16 cellular contexts compared by ENCODE assay signal in genomic region chr13:79290595-79291244, GRCh38.
A peak's percentile ranks its signal among the peaks of the same experiment; 100 is the strongest.
DNase-seq lines count a peak whose midpoint lies in the region; ATAC-seq and TF ChIP-seq lines count a peak whose summit lies in the region.
"Had no signal": no experiment of that assay in that cellular context is flagged by ENCODE, and none has a peak within 500 bp of the region (broad histone marks: within the 10 kb centered on the region; RNA-seq: fewer than 3 reads in every experiment).

No MANE protein-coding gene starts in this region.

- H4K5ac ChIP-seq in H9 (ENCODE audit: insufficient read length, low read depth, low read length), result no peak overlapping the region

- H3K4me3 Mint-ChIP-seq in H9 (no peak overlapping the region; a peak in 1 of 5 replicates), T-helper 17 cell (no peak overlapping the region)
- no peak overlapping the region for H3K4me3 Mint-ChIP-seq in activated T-helper 1 cell treated with anti-CD3 and anti-CD28 coated beads, Interleukin-12 subunit alpha, Interleukin-12 subunit beta, Interleukin-2, Interleukin-4 antibody, amounts not matched to agents 30 ng/mL and 10 ng/mL and 1 ng/mL, durations not matched to agents 14 hours and 24 hours and 36 hours
- H3K4me3 Mint-ChIP-seq: CD8-positive, alpha-beta memory T cell; IgD-negative memory B cell had no signal

- H3K79me1 ChIP-seq in H9 (ENCODE audit: insufficient read depth, low read depth, low read length, poor library complexity, severe bottlenecking) (no peaks in the 10 kb centered on the region), neuronal stem cell (ENCODE audit: low read depth, low read length) (no peaks in the 10 kb centered on the region)

- H3K9ac ChIP-seq in H9 (ENCODE audit: extremely low read depth, insufficient read length, low read length) (no peak overlapping the region), neuronal stem cell (ENCODE audit: low read depth, low read length, poor library complexity) (no peak overlapping the region)
- H3K9ac ChIP-seq: BLaER1 had no signal

- no CpG with 5 or more reads among the region's 9 CpGs for WGBS in H9 (ENCODE audit: extremely low coverage, insufficient read length, low lambda C conversion rate)
- no CpG with 5 or more reads among the region's 9 CpGs for WGBS in neuronal stem cell (ENCODE audit: extremely low coverage in 2 of 2, insufficient read length in 2 of 2, insufficient replicate concordance in 1 of 2), 2 donors

- peak overlapping the region in 2 of 3 experiments; percentile 86 to 91; a peak in 4 of 7 replicates for H3K27ac Mint-ChIP-seq in H9
- H3K27ac Mint-ChIP-seq in T-helper 17 cell, result peak overlapping the region; percentile 51
- no peak overlapping the region for H3K27ac Mint-ChIP-seq in activated T-helper 1 cell treated with anti-CD3 and anti-CD28 coated beads, Interleukin-12 subunit alpha, Interleukin-12 subunit beta, Interleukin-2, Interleukin-4 antibody, amounts not matched to agents 30 ng/mL and 10 ng/mL and 1 ng/mL, durations not matched to agents 14 hours and 24 hours and 36 hours
- H3K27ac Mint-ChIP-seq: CD8-positive, alpha-beta memory T cell; IgD-negative memory B cell had no signal

- TF ChIP-seq CTCF in H9 (conservative IDR thresholded peaks at IDR 0.05), result no peak

- no peak overlapping the region for H3T11ph ChIP-seq in H9 (ENCODE audit: low read length)

- H3K27ac ChIP-seq in H9 (ENCODE audit: insufficient read length, low read depth, low read length) (no peak overlapping the region), neuronal stem cell (replicated peaks; ENCODE audit: low read length) (no peak overlapping the region)
- H3K27ac ChIP-seq: BLaER1, SJCRH30 had no signal

- no peaks in the 10 kb centered on the region for H3K23me2 ChIP-seq in H9 (ENCODE audit: insufficient read length, low read depth, low read length, poor library complexity, severe bottlenecking)

- no peak overlapping the region for H4K8ac ChIP-seq in H9 (replicated peaks; ENCODE audit: insufficient read length, low read depth, low read length)
- no peak overlapping the region for H4K8ac ChIP-seq in neuronal stem cell (ENCODE audit: low read depth, low read length)

- no peak overlapping the region for H2AFZ ChIP-seq in H9 (ENCODE audit: low read length)
- peak overlapping the region; percentile 53 for H2AFZ ChIP-seq in neuronal stem cell (ENCODE audit: low read length)

- H3K4me1 Mint-ChIP-seq in H9, result peaks cover 36 to 38% of the 10 kb centered on the region in 2 experiments
- H3K4me1 Mint-ChIP-seq in T-helper 17 cell, result no peaks in the 10 kb centered on the region
- no peaks in the 10 kb centered on the region for H3K4me1 Mint-ChIP-seq in activated T-helper 1 cell treated with anti-CD3 and anti-CD28 coated beads, Interleukin-12 subunit alpha, Interleukin-12 subunit beta, Interleukin-2, Interleukin-4 antibody, amounts not matched to agents 30 ng/mL and 10 ng/mL and 1 ng/mL, durations not matched to agents 14 hours and 24 hours and 36 hours (ENCODE audit: low read depth)
- H3K4me1 Mint-ChIP-seq: CD8-positive, alpha-beta memory T cell had no signal

- H4K20me1 ChIP-seq in H9 (ENCODE audit: control insufficient read depth, insufficient read depth, insufficient read length), result no peaks in the 10 kb centered on the region
- H4K20me1 ChIP-seq: BLaER1 had no signal

- H3K27me3 Mint-ChIP-seq in H9 (ENCODE audit: low read depth) (no peaks in the 10 kb centered on the region), T-helper 17 cell (peaks cover 12% of the 10 kb centered on the region)
- H3K27me3 Mint-ChIP-seq in activated T-helper 1 cell treated with anti-CD3 and anti-CD28 coated beads, Interleukin-12 subunit alpha, Interleukin-12 subunit beta, Interleukin-2, Interleukin-4 antibody, amounts not matched to agents 30 ng/mL and 10 ng/mL and 1 ng/mL, durations not matched to agents 14 hours and 24 hours and 36 hours (ENCODE audit: insufficient read depth), result peaks cover 11% of the 10 kb centered on the region
- H3K27me3 Mint-ChIP-seq: IgD-negative memory B cell had no signal

- intact Hi-C loops in activated T-helper 1 cell treated with anti-CD3 and anti-CD28 coated beads, Interleukin-12 subunit alpha, Interleukin-12 subunit beta, Interleukin-2, Interleukin-4 antibody, amounts not matched to agents 30 ng/mL and 10 ng/mL and 1 ng/mL, durations not matched to agents 14 hours and 24 hours and 36 hours (cut with micrococcal nuclease), result no loop called here

- no peaks in the 10 kb centered on the region for H3K36me3 ChIP-seq in neuronal stem cell (replicated peaks in 1 of 2; ENCODE audit: control insufficient read depth in 2 of 2, insufficient read depth in 2 of 2, low read length in 2 of 2)
- H3K36me3 ChIP-seq: BLaER1, HAP-1, SJCRH30 had no signal

- H2BK20ac ChIP-seq in H9 (ENCODE audit: low read depth, low read length, poor library complexity, severe bottlenecking), result no peak overlapping the region

- no peak overlapping the region for H3K18ac ChIP-seq in H9 (ENCODE audit: insufficient read length, low read depth, low read length)
- H3K18ac ChIP-seq in neuronal stem cell (ENCODE audit: low read length), result no peak overlapping the region

- H3K36me3 Mint-ChIP-seq in H9 (ENCODE audit: insufficient read depth in 1 of 3, low read depth in 3 of 3) (peaks cover 0 to 2% (median 0%) of the 10 kb centered on the region in 3 experiments; a peak in 1 of 7 replicates), T-helper 17 cell (ENCODE audit: low read depth) (peaks cover 2% of the 10 kb centered on the region)
- no peaks in the 10 kb centered on the region for H3K36me3 Mint-ChIP-seq in activated T-helper 1 cell treated with anti-CD3 and anti-CD28 coated beads, Interleukin-12 subunit alpha, Interleukin-12 subunit beta, Interleukin-2, Interleukin-4 antibody, amounts not matched to agents 30 ng/mL and 10 ng/mL and 1 ng/mL, durations not matched to agents 14 hours and 24 hours and 36 hours (ENCODE audit: low read depth)
- H3K36me3 Mint-ChIP-seq: CD8-positive, alpha-beta memory T cell had no signal

- H4K91ac ChIP-seq in H9 (ENCODE audit: insufficient read length, low read depth, low read length) (no peak overlapping the region), neuronal stem cell (ENCODE audit: low read depth, low read length, poor library complexity) (no peak overlapping the region)

- H2BK5ac ChIP-seq in H9 (ENCODE audit: insufficient read length, low read length) (no peak overlapping the region), neuronal stem cell (ENCODE audit: low read length) (no peak overlapping the region)

- no peak overlapping the region for H2BK12ac ChIP-seq in H9 (ENCODE audit: insufficient read length, low read depth, low read length)
- no peak overlapping the region for H2BK12ac ChIP-seq in neuronal stem cell (ENCODE audit: low read length)

- H3K23ac ChIP-seq in H9 (ENCODE audit: insufficient read length, low read depth, low read length) (no peak overlapping the region), neuronal stem cell (ENCODE audit: low read depth, low read length, poor library complexity) (no peak overlapping the region)

- H3K56ac ChIP-seq in H9 (ENCODE audit: insufficient read length, low read depth, low read length), result no peak overlapping the region

- no peak overlapping the region for H3K4ac ChIP-seq in H9 (ENCODE audit: low read depth, low read length)
- no peak overlapping the region for H3K4ac ChIP-seq in neuronal stem cell (ENCODE audit: low read length)

- no peak overlapping the region for H2BK15ac ChIP-seq in H9 (ENCODE audit: low read depth, low read length)
- H2BK15ac ChIP-seq in neuronal stem cell (ENCODE audit: low read length), result no peak overlapping the region

- ATAC-seq in T-helper 17 cell (no peak), GM19463 (IDR thresholded peaks at IDR 0.05; ENCODE audit: unreplicated experiment) (no peak)

- no peaks in the 10 kb centered on the region for H3K9me3 ChIP-seq in H9 (ENCODE audit: control insufficient read depth, low read depth, low read length)
- H3K9me3 ChIP-seq in T-helper 17 cell (ENCODE audit: control insufficient read depth, low read length, poor library complexity, severe bottlenecking), result no peaks in the 10 kb centered on the region
- no peaks in the 10 kb centered on the region for H3K9me3 ChIP-seq in neuronal stem cell (replicated peaks in 1 of 2; ENCODE audit: control insufficient read depth in 2 of 2, insufficient read depth in 1 of 2, low read depth in 1 of 2, low read length in 2 of 2)
- H3K9me3 ChIP-seq: BLaER1, HAP-1, SJCRH30 had no signal

- H2AK5ac ChIP-seq in H9 (ENCODE audit: insufficient read length, low read length), result no peak overlapping the region
- H2AK5ac ChIP-seq in neuronal stem cell (ENCODE audit: low read depth, low read length), result no peak overlapping the region

- DNase-seq in H9, result no peak
- DNase-seq in NCI-H524 (lab: John Stamatoyannopoulos, UW), result peak; percentile 57 to 89
- DNase-seq in T-helper 17 cell, result no peak
- no peak for DNase-seq in neuronal stem cell (ENCODE audit: low spot score)
- DNase-seq in activated T-helper 1 cell treated with anti-CD3 and anti-CD28 coated beads, Interleukin-12 subunit alpha, Interleukin-12 subunit beta, Interleukin-2, Interleukin-4 antibody, amounts not matched to agents 30 ng/mL and 10 ng/mL and 1 ng/mL, durations not matched to agents 14 hours and 24 hours and 36 hours (ENCODE audit: low spot score), result no peak
- DNase-seq in epidermal melanocyte (ENCODE audit: insufficient read length, low spot score), result no peak
- DNase-seq: CD8-positive, alpha-beta memory T cell; DMS 273 treated with DMSO at 0.1 percent for 48 hours; MV-4-11; NCI-H1436; SJCRH30; SW 1271 had no signal

- no peak overlapping the region for H3K4me2 ChIP-seq in H9 (ENCODE audit: insufficient read depth, insufficient read length, low read length)
- H3K4me2 ChIP-seq in neuronal stem cell (ENCODE audit: insufficient read depth, low read length, poor library complexity, severe bottlenecking), result no peak overlapping the region
- H3K4me2 ChIP-seq: BLaER1 had no signal

- no peak overlapping the region for H3K4me3 ChIP-seq in neuronal stem cell (ENCODE audit: low read length in 2 of 2)
- H3K4me3 ChIP-seq: BLaER1, HAP-1, SJCRH30 had no signal

- no peaks in the 10 kb centered on the region for H3K79me2 ChIP-seq in H9 (ENCODE audit: insufficient read depth, low read length)

- H3K9me3 Mint-ChIP-seq in H9, result no peaks in the 10 kb centered on the region
- no peaks in the 10 kb centered on the region for H3K9me3 Mint-ChIP-seq in activated T-helper 1 cell treated with anti-CD3 and anti-CD28 coated beads, Interleukin-12 subunit alpha, Interleukin-12 subunit beta, Interleukin-2, Interleukin-4 antibody, amounts not matched to agents 30 ng/mL and 10 ng/mL and 1 ng/mL, durations not matched to agents 14 hours and 24 hours and 36 hours
- H3K9me3 Mint-ChIP-seq: CD8-positive, alpha-beta memory T cell; IgD-negative memory B cell had no signal

- no peaks in the 10 kb centered on the region for H3K27me3 ChIP-seq in H9 (ENCODE audit: insufficient read depth, low read length)
- H3K27me3 ChIP-seq in neuronal stem cell (ENCODE audit: control insufficient read depth in 3 of 3, insufficient read depth in 3 of 3, low read depth in 1 of 3, low read length in 3 of 3), result no peaks in the 10 kb centered on the region
- H3K27me3 ChIP-seq: BLaER1, SJCRH30 had no signal

- H3K4me1 ChIP-seq in H9 (ENCODE audit: insufficient read depth, low read length), result 0 out of 2 replicates have a peak, but pooled peaks cover 2% of the 10 kb centered on the region
- peaks cover 6 to 8% of the 10 kb centered on the region in 2 donors for H3K4me1 ChIP-seq in neuronal stem cell (ENCODE audit: control insufficient read depth in 2 of 2, insufficient read depth in 1 of 2, low read depth in 1 of 2, low read length in 2 of 2)
- H3K4me1 ChIP-seq: BLaER1, HAP-1, SJCRH30 had no signal

- H2BK120ac ChIP-seq in H9 (ENCODE audit: low read depth, low read length, poor library complexity, severe bottlenecking) (no peak overlapping the region), neuronal stem cell (ENCODE audit: low read depth, low read length) (no peak overlapping the region)

- H3K14ac ChIP-seq in H9 (ENCODE audit: insufficient read depth, low read length), result no peak overlapping the region
- no peak overlapping the region for H3K14ac ChIP-seq in neuronal stem cell (ENCODE audit: low read length)

Comparison
In these comparisons a context has a peak if more than half of its experiments do, and no peak if none do; other contexts are left out.
1. DNase-seq: peak in NCI-H524 (2 of 2); none in H9 (single experiment), T-helper 17 cell (0 of 3), neuronal stem cell (single experiment), activated T-helper 1 cell treated with anti-CD3 and anti-CD28 coated beads, Interleukin-12 subunit alpha, Interleukin-12 subunit beta, Interleukin-2, Interleukin-4 antibody, amounts not matched to agents 30 ng/mL and 10 ng/mL and 1 ng/mL, durations not matched to agents 14 hours and 24 hours and 36 hours (single experiment) and epidermal melanocyte (single experiment).